In genomic region chr7:92133133-92133736, GRCh38 we compare ENCODE assay signal across 8 cellular contexts.
DNase-seq lines count a peak whose midpoint lies in the region; ATAC-seq and TF ChIP-seq lines count a peak whose summit lies in the region.

No MANE protein-coding gene starts in this region.

- H3K9me3 ChIP-seq in RWPE2 (ENCODE audit: severe bottlenecking) (no peaks in the 10 kb centered on the region), neuron (ENCODE audit: low read length) (no peaks in the 10 kb centered on the region)

- peak overlapping the region; percentile 68 for H2AFZ ChIP-seq in neuron (ENCODE audit: low read depth, low read length)

- H3K4me1 ChIP-seq in RWPE2 (ENCODE audit: insufficient read depth, poor library complexity, severe bottlenecking) = no peaks in the 10 kb centered on the region
- no peaks in the 10 kb centered on the region for H3K4me1 ChIP-seq in neuron (ENCODE audit: insufficient read depth, low read length)

- no peaks in the 10 kb centered on the region for H3K27me3 ChIP-seq in RWPE2 (ENCODE audit: insufficient read depth, poor library complexity, severe bottlenecking)
- no peaks in the 10 kb centered on the region for H3K27me3 ChIP-seq in neuron (ENCODE audit: insufficient read depth, low read length)

- TF ChIP-seq CTCF in RWPE2 (IDR thresholded peaks at IDR 0.05; ENCODE audit: poor library complexity, severe bottlenecking) = no peak

- H3K36me3 ChIP-seq in RWPE2 (ENCODE audit: low read depth) = peaks cover 53% of the 10 kb centered on the region
- peaks cover 23% of the 10 kb centered on the region for H3K36me3 ChIP-seq in neuron (ENCODE audit: insufficient read depth, low read length)

- H3K4me3 ChIP-seq in RWPE2 (ENCODE audit: severe bottlenecking) = peak overlapping the region; percentile 87
- peak overlapping the region; percentile 70 for H3K4me3 ChIP-seq in neuron (ENCODE audit: low read length)

- ATAC-seq in HG02938 (IDR thresholded peaks at IDR 0.05; ENCODE audit: unreplicated experiment) (peak; percentile 14), RWPE2 (ENCODE audit: low read depth) (peak; percentile 30), HG03039 (IDR thresholded peaks at IDR 0.05; ENCODE audit: unreplicated experiment) (no peak)

- peak overlapping the region; percentile 84 for H3K27ac ChIP-seq in RWPE2 (ENCODE audit: poor library complexity, severe bottlenecking)
- peak overlapping the region; percentile 91 for H3K27ac ChIP-seq in epithelial cell of prostate

- DNase-seq in NCI-H2107 treated with DMSO at 0.1 percent for 48 hours (lab: John Stamatoyannopoulos, UW; ENCODE audit: unreplicated experiment) (peak; percentile 68), NCI-H2107 (lab: John Stamatoyannopoulos, UW) (no peak), RWPE2 (ENCODE audit: low spot score) (no peak), epithelial cell of prostate (ENCODE audit: low read depth, low spot score) (no peak)
- DNase-seq in effector CD4-positive, alpha-beta T cell = no peak
